ENCODE assay signal across 8 cellular contexts in genomic region chr6:37565267-37566208, GRCh38.
DNase-seq lines count a peak whose midpoint lies in the region; ATAC-seq, FAIRE-seq and TF ChIP-seq lines count a peak whose summit lies in the region.

No MANE protein-coding gene starts in this region.

- no peaks in the 10 kb centered on the region for H3K27me3 ChIP-seq in GM12878 (replicated peaks in 1 of 2; ENCODE audit: control insufficient read depth in 2 of 2, insufficient read depth in 2 of 2, low read length in 1 of 2)
- peaks cover 9% of the 10 kb centered on the region for H3K27me3 ChIP-seq in colonic mucosa

- peaks cover 60% of the 10 kb centered on the region for H3K4me1 ChIP-seq in GM12878 (ENCODE audit: control insufficient read depth, insufficient read depth, low read length)
- no peaks in the 10 kb centered on the region for H3K4me1 ChIP-seq in colonic mucosa

- DNase-seq in DMS79 treated with DMSO at 0.1 percent for 48 hours (lab: John Stamatoyannopoulos, UW) (peak; percentile 63), NCI-H1930 (lab: John Stamatoyannopoulos, UW) (peak; percentile 44 to 51), GM12878 (ENCODE audit: low read depth, low spot score) (no peak), medulla oblongata (ENCODE audit: extremely low spot score) (peak; percentile 36), RKO (ENCODE audit: low spot score) (no peak), colonic mucosa (no peak), NOMO-1 (lab: John Stamatoyannopoulos, UW; ENCODE audit: unreplicated experiment in 2 of 2) (no peak)

- H3K4me2 ChIP-seq in GM12878 (ENCODE audit: control insufficient read depth, insufficient read depth): peak overlapping the region; percentile 88

- ATAC-seq in GM12878 (peak; percentile 4; the same call in 2 of the 3 replicates), GM21360 (IDR thresholded peaks at IDR 0.05; ENCODE audit: unreplicated experiment) (no peak)

- H3K4me3 ChIP-seq in GM12878 (peak overlapping the region; percentile 61), colonic mucosa (no peak overlapping the region)

- POLR2A ChIA-PET in GM12878 (lab: Charles Lee): interaction anchor here (0.6 to 9.7 kb wide), 7 partner anchors 11 to 132 kb away, joined by 3 to 114 read pairs (median 46); partner anchors contain the start of genes CCDC167 and CMTR1

- RAD21 ChIA-PET in GM12878 (lab: Charles Lee; ENCODE audit: unreplicated experiment): interaction anchor here (0.7 to 7.4 kb wide), 37 partner anchors 10 to 580 kb away, joined by 3 to 266 read pairs (median 5); partner anchors contain the start of genes CCDC167, CMTR1 and MTCH1

- BruUV-seq in GM12878 (replicated peaks; lab: Mats Ljungman, UMichigan): no TSS peak

- TF ChIP-seq EP300 in GM12878 (IDR thresholded peaks at IDR 0.05; ENCODE audit: borderline replicate concordance in 1 of 2, control insufficient read depth in 1 of 2, low read depth in 2 of 2, low read length in 2 of 2): no peak

- WGBS in GM12878 (ENCODE audit: insufficient coverage, insufficient replicate concordance, low lambda C conversion rate, missing lambda C conversion rate): 49% methylated on average over 21 of the region's 21 CpGs

- intact Hi-C loops in GM12878 (cut with micrococcal nuclease; ENCODE audit: unreplicated experiment) (loop anchor here (1.0 to 10.0 kb wide), 5 partner anchors 27 to 241 kb away; no protein-coding TSS in a partner anchor), colonic mucosa (cut with DNase I) (loop anchor here (2.0 to 5.0 kb wide), 3 partner anchors 83 to 238 kb away; no protein-coding TSS in a partner anchor)

- peaks cover 1% of the 10 kb centered on the region; the same call in 2 of the 3 replicates for H3K9me3 ChIP-seq in GM12878 (replicated peaks; ENCODE audit: control insufficient read depth, insufficient read depth, low read length)
- no peaks in the 10 kb centered on the region for H3K9me3 ChIP-seq in colonic mucosa

- H3K27ac ChIP-seq in GM12878 (ENCODE audit: control insufficient read depth, insufficient read depth) (peak overlapping the region; percentile 91), colonic mucosa (no peak overlapping the region)

- SMC1A ChIA-PET in GM12878 (lab: Charles Lee; ENCODE audit: uncharacterized antibody, unreplicated experiment): interaction anchor here (0.7 to 12.0 kb wide), 31 partner anchors 11 to 273 kb away, joined by 3 to 346 read pairs (median 4); partner anchors contain the start of gene CCDC167

- peak in 2 of 3 experiments; percentile 21 to 49; a peak in 2 of 6 replicates for TF ChIP-seq CTCF in GM12878 (IDR thresholded peaks at IDR 0.05 in 2 of 3, conservative IDR thresholded peaks at IDR 0.05 in 1 of 3; ENCODE audit: control insufficient read depth in 2 of 3, extremely low read depth in 1 of 3, insufficient read depth in 1 of 3, low read depth in 3 of 3, low read length in 3 of 3)
- no peak for TF ChIP-seq CTCF in colonic mucosa (IDR thresholded peaks at IDR 0.05)

- CTCF ChIA-PET in GM12878 (lab: Yijun Ruan, JAX): interaction anchor here (0.7 to 18.7 kb wide), 34 partner anchors 12 to 1005 kb away, joined by 3 to 590 read pairs (median 7); partner anchors contain the start of gene CMTR1

- TF ChIP-seq RAD21 in GM12878 (IDR thresholded peaks at IDR 0.05; ENCODE audit: insufficient read depth, low read depth, low read length): peak; percentile 53

- H3K36me3 ChIP-seq in GM12878 (ENCODE audit: control insufficient read depth in 2 of 2, insufficient read depth in 2 of 2, low read length in 1 of 2) (no peaks in the 10 kb centered on the region; a peak in 1 of 4 replicates), colonic mucosa (no peaks in the 10 kb centered on the region)

- H3K9ac ChIP-seq in GM12878 (ENCODE audit: control insufficient read depth, insufficient read depth, low read length) (peak overlapping the region; percentile 51), colonic mucosa (ENCODE audit: low read depth in 2 of 2, low read length in 2 of 2) (no peak overlapping the region)

- TF ChIP-seq POLR2A in GM12878 (IDR thresholded peaks at IDR 0.05; ENCODE audit: low read depth, low read length): 0 out of 2 replicates have a peak, but pooled peaks have one; percentile 27

- FAIRE-seq in GM12878 (lab: Jason Lieb, UNC): no peak

- H2AFZ ChIP-seq in GM12878 (ENCODE audit: control insufficient read depth, low read depth, low read length): peak overlapping the region; percentile 50

- H4K20me1 ChIP-seq in GM12878 (ENCODE audit: control insufficient read depth, insufficient read depth): no peaks in the 10 kb centered on the region

- in situ Hi-C loops in GM12878 (cut with MboI): no loop called here

- H3K79me2 ChIP-seq in GM12878 (ENCODE audit: control insufficient read depth, insufficient read depth, low read length): peaks cover 14% of the 10 kb centered on the region

TF ChIP-seq in GM12878, 131 proteins besides CTCF, POLR2A, EP300 and RAD21 (continues in another document):
- TF ChIP-seq SMARCA5 (IDR thresholded peaks at IDR 0.05): peak; percentile 62; the same call in 1 of the 2 replicates
- TF ChIP-seq POLR2AphosphoS2 (IDR thresholded peaks at IDR 0.05; ENCODE audit: low read depth, low read length): 0 out of 2 replicates have a peak, but pooled peaks have one; percentile 52
- TF ChIP-seq TCF3 (IDR thresholded peaks at IDR 0.05; ENCODE audit: borderline replicate concordance, insufficient read depth, low read depth, low read length): peak; percentile 69; the same call in 1 of the 2 replicates
- no peak for TF ChIP-seq MLLT1 (IDR thresholded peaks at IDR 0.05)
- TF ChIP-seq ZBED1 (IDR thresholded peaks at IDR 0.05; ENCODE audit: borderline replicate concordance): peak; percentile 68; the same call in 1 of the 2 replicates
- 0 out of 2 replicates have a peak, but pooled peaks have one; percentile 9 for TF ChIP-seq YY1 (IDR thresholded peaks at IDR 0.05; ENCODE audit: low read depth, low read length)
- no peak for TF ChIP-seq REST (IDR thresholded peaks at IDR 0.05; ENCODE audit: low read depth, low read length)
- peak; percentile 35 for TF ChIP-seq SMC3 (IDR thresholded peaks at IDR 0.05; ENCODE audit: borderline replicate concordance, low read length)
- peak; percentile 33; the same call in 1 of the 2 replicates for TF ChIP-seq TCF12 (IDR thresholded peaks at IDR 0.05; ENCODE audit: low read depth, low read length)
- TF ChIP-seq LARP7 (IDR thresholded peaks at IDR 0.05): peak; percentile 15; the same call in 1 of the 2 replicates

Comparison
In these comparisons a context has a peak if more than half of its experiments do, and no peak if none do; other contexts are left out.
1. DNase-seq: peak in DMS79 treated with DMSO at 0.1 percent for 48 hours (single experiment), NCI-H1930 (2 of 2) and medulla oblongata (single experiment); none in GM12878 (single experiment), RKO (single experiment), colonic mucosa (single experiment) and NOMO-1 (0 of 2).